17 cellular contexts compared by ENCODE assay signal in the genomic region with DNA sequence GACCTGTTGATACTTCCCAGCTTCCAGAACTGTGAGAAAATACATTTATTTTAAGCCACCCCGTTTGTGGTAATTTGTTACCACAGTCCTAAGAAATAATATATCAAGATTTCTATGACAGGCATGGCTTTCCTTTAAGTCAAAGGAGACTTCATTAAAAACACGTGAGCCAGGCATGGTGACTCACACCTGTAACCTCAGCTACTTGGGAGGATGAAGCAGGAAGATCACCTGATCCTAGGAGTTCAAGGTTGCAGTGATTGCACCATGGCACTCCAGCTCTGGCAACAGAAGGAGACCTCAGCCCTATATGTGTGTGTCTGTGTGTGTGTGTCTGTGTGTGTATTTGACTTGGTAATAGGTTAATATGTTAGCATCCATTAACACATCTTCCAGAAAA.
"Had no signal": no experiment of that assay in that cellular context is flagged by ENCODE, and none has a peak within 500 bp of the region (broad histone marks: within the 10 kb centered on the region; RNA-seq: fewer than 3 reads in every experiment).

No MANE protein-coding gene starts in this region.

- H3K4me3 ChIP-seq: colonic mucosa, heart right ventricle, psoas muscle, sigmoid colon, skin epidermis, stomach, thoracic aorta, transverse colon had no signal

- FAIRE-seq: islet of Langerhans had no signal

- DNase-seq: colonic mucosa; dermis blood vessel endothelial cell; erythroblast; heart right ventricle; hypothalamus; kidney glomerular epithelial cell; naive thymus-derived CD8-positive, alpha-beta T cell; psoas muscle; sigmoid colon; stimulated activated CD4-positive, alpha-beta T cell treated with anti-CD3 and anti-CD28 coated beads, Interleukin-12 subunit alpha, Interleukin-12 subunit beta, amount 100 ng/mL, for 4 hours; stimulated activated naive CD4-positive, alpha-beta T cell; stomach; substantia nigra; transverse colon had no signal

- ATAC-seq: heart right ventricle; naive thymus-derived CD8-positive, alpha-beta T cell; psoas muscle had no signal
